Comparison of ENCODE assay signal across 25 cellular contexts in genomic region chr14:60771117-60771516, GRCh38. TPM values are rescaled to one million over a fixed set of nuclear protein-coding genes. Genes with fewer than 3 reads are reported as not detected.
"Had no signal": no experiment of that assay in that cellular context is flagged by ENCODE, and none has a peak within 500 bp of the region (broad histone marks: within the 10 kb centered on the region; RNA-seq: fewer than 3 reads in every experiment).

No MANE protein-coding gene starts in this region.

- H3K27ac ChIP-seq: epithelial cell of prostate, gastrocnemius medialis, lower lobe of right lung, prostate gland, sigmoid colon, stomach, testis, tibial artery, upper lobe of left lung had no signal

- ATAC-seq: esophagus mucosa; gastrocnemius medialis; left ventricle myocardium superior; lower lobe of right lung; naive thymus-derived CD8-positive, alpha-beta T cell; right cardiac atrium; stimulated activated effector memory CD8-positive, alpha-beta T cell treated with anti-CD3 and anti-CD28 coated beads, Interleukin-12 subunit alpha, Interleukin-12 subunit beta, amount 100 ng/mL, for 72 hours had no signal

- H3K36me3 ChIP-seq: gastrocnemius medialis, lower lobe of right lung, prostate gland, sigmoid colon, stomach, tibial artery, upper lobe of left lung had no signal

- H3K4me1 ChIP-seq: lower lobe of right lung, prostate gland, testis, upper lobe of left lung had no signal

- H3K9me3 ChIP-seq: gastrocnemius medialis, lower lobe of right lung, prostate gland, sigmoid colon, stomach, testis, tibial artery, upper lobe of left lung had no signal

- H3K4me3 ChIP-seq: gastrocnemius medialis, lower lobe of right lung, prostate gland, sigmoid colon, stomach, testis, tibial artery, upper lobe of left lung had no signal

- DNase-seq: effector CD8-positive, alpha-beta T cell; endodermal cell; foreskin fibroblast; gastrocnemius medialis; head of caudate nucleus; left ventricle myocardium superior; lower lobe of right lung; naive thymus-derived CD8-positive, alpha-beta T cell; nephron progenitor cell; nucleus accumbens; right cardiac atrium; sigmoid colon; stimulated activated CD4-positive, alpha-beta T cell treated with anti-CD3 and anti-CD28 coated beads, Interleukin-2, amount 100 ng/mL, for 24 hours; stimulated activated CD4-positive, alpha-beta T cell treated with anti-CD3 and anti-CD28 coated beads, Interleukin-4, amount 100 ng/mL, for 24 hours; stimulated activated naive CD4-positive, alpha-beta T cell treated with Interleukin-2 at 50 U/mL for 16 hours; stomach; testis; tibial artery; upper lobe of left lung had no signal

- FAIRE-seq: keratinocyte, urothelium cell line had no signal

- H3K27me3 ChIP-seq: gastrocnemius medialis, sigmoid colon, stomach, testis, tibial artery, upper lobe of left lung had no signal

RNA-seq across cellular contexts. Expression of gene SIX4, which starts 47.0 kb away (rescaled TPM):
- total RNA-seq: naive thymus-derived CD8-positive, alpha-beta T cell had no signal
- polyA plus RNA-seq: naive thymus-derived CD8-positive, alpha-beta T cell had no signal
